17 cellular contexts compared by ENCODE assay signal in the genomic region with DNA sequence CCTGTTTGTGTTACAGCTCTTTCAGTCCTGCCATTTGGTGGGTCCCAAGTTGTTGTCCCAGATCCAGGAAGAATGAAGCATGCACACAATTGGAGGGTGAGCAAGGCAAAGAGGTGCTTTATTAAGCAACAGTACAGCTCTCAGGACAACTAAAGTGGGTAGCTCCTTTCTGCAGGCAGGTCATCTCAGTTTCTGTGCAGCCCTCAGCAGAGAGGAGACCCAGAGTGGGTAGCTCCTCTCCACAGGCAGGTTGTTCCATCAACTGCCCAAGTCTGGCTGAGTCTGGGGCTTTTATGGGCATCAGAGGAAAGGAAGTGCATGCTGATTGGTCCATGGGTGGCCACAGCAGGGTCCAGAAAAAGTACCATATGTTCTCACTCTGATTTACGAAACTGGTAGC.
DNase-seq lines count a peak whose midpoint lies in the region; ATAC-seq and TF ChIP-seq lines count a peak whose summit lies in the region.
"Had no signal": no experiment of that assay in that cellular context is flagged by ENCODE, and none has a peak within 500 bp of the region (broad histone marks: within the 10 kb centered on the region; RNA-seq: fewer than 3 reads in every experiment).

No MANE protein-coding gene starts in this region.

- H4K20me1 ChIP-seq in BLaER1 (no peaks in the 10 kb centered on the region), OCI-LY7 (ENCODE audit: insufficient read depth, low read length) (no peaks in the 10 kb centered on the region)

- H3K27me3 ChIP-seq in BLaER1: no peaks in the 10 kb centered on the region

- H3K4me3 ChIP-seq in BLaER1: 0 out of 2 replicates have a peak overlapping the region, but pooled peaks have one; percentile 15
- H3K4me3 ChIP-seq in NB4 (ENCODE audit: low read depth, low read length): no peak overlapping the region
- no peak overlapping the region for H3K4me3 ChIP-seq in OCI-LY7 (ENCODE audit: low read depth, low read length, poor library complexity, severe bottlenecking)
- H3K4me3 ChIP-seq: A549 had no signal

- no peaks in the 10 kb centered on the region for H3K9me2 ChIP-seq in OCI-LY7 (ENCODE audit: insufficient read depth, low read length)

- no peak overlapping the region for H2AFZ ChIP-seq in OCI-LY7 (ENCODE audit: low read length)

- H3K36me3 ChIP-seq in BLaER1: no peaks in the 10 kb centered on the region
- H3K36me3 ChIP-seq in OCI-LY7 (ENCODE audit: insufficient read depth, low read length): no peaks in the 10 kb centered on the region

- no peak overlapping the region for H3K9ac ChIP-seq in BLaER1

- no peak for TF ChIP-seq CTCF in NB4 (IDR thresholded peaks at IDR 0.05; ENCODE audit: low read depth, low read length)
- no peak for TF ChIP-seq CTCF in OCI-LY7 (conservative IDR thresholded peaks at IDR 0.05; ENCODE audit: low read length)

- H3K27ac ChIP-seq in BLaER1 (no peak overlapping the region), OCI-LY7 (ENCODE audit: low read depth, low read length, poor library complexity, severe bottlenecking) (no peak overlapping the region)
- H3K27ac ChIP-seq: 22Rv1, A549 had no signal

- no TSS peak for BruUV-seq in OCI-LY7 (replicated peaks; lab: Mats Ljungman, UMichigan)

- POLR2A ChIA-PET in OCI-LY7 (lab: Charles Lee): no interaction called here

- CTCF ChIA-PET in OCI-LY7 (lab: Charles Lee; ENCODE audit: unreplicated experiment): no interaction called here

- H3K4me1 ChIP-seq in BLaER1 (peaks cover 8% of the 10 kb centered on the region), OCI-LY7 (ENCODE audit: insufficient read depth, low read length, poor library complexity, severe bottlenecking) (no peaks in the 10 kb centered on the region)
- H3K4me1 ChIP-seq: A549 had no signal

- no peak for ATAC-seq in HG02852 (IDR thresholded peaks at IDR 0.05; ENCODE audit: unreplicated experiment)
- ATAC-seq: A549; CD8-positive, alpha-beta T cell had no signal

- peak; percentile 44 for DNase-seq in DMS53 (lab: John Stamatoyannopoulos, UW)
- DNase-seq in DMS53 treated with DMSO at 0.1 percent for 48 hours (lab: John Stamatoyannopoulos, UW; ENCODE audit: unreplicated experiment): no peak
- peak; percentile 15 for DNase-seq in NB4 (ENCODE audit: low read depth)
- peak; percentile 8 for DNase-seq in OCI-LY7 (ENCODE audit: low spot score)
- no peak for DNase-seq in NCI-H2196 (lab: John Stamatoyannopoulos, UW; ENCODE audit: unreplicated experiment)
- DNase-seq: AML-193; C1 segment of cervical spinal cord; Caco-2; Calu3; CD4-positive, alpha-beta T cell; CD8-positive, alpha-beta T cell; DMS79 treated with DMSO at 0.1 percent for 48 hours; GF-D8 had no signal

- peaks cover 26% of the 10 kb centered on the region for H3K9me3 ChIP-seq in BLaER1
- no peaks in the 10 kb centered on the region for H3K9me3 ChIP-seq in OCI-LY7 (ENCODE audit: low read length)
- H3K9me3 ChIP-seq: A549 had no signal

- H3K79me2 ChIP-seq in OCI-LY7 (ENCODE audit: insufficient read depth, low read depth, low read length): no peaks in the 10 kb centered on the region

- TF ChIP-seq POLR2A in NB4 (IDR thresholded peaks at IDR 0.05; ENCODE audit: extremely low read depth, insufficient read length): no peak

- no peak overlapping the region for H3K4me2 ChIP-seq in BLaER1
- H3K4me2 ChIP-seq in OCI-LY7 (ENCODE audit: low read length): no peak overlapping the region
- H3K4me2 ChIP-seq: A549 had no signal

- intact Hi-C loops in OCI-LY7 (cut with micrococcal nuclease; ENCODE audit: unreplicated experiment): no loop called here

Comparison
In these comparisons a context has a peak if more than half of its experiments do, and no peak if none do; other contexts are left out.
1. DNase-seq: peak in DMS53 (single experiment), NB4 (single experiment) and OCI-LY7 (single experiment); none in DMS53 treated with DMSO at 0.1 percent for 48 hours (single experiment) and NCI-H2196 (single experiment).